Comparison of ENCODE assay signal across 1 cellular context in genomic region chr6:90458353-90459224, GRCh38.
TF ChIP-seq lines count a peak whose summit lies in the region.

No MANE protein-coding gene starts in this region.

TF ChIP-seq in K562, 482 proteins besides CTCF, POLR2A, EP300 and RAD21 (continued from another document):
- TF ChIP-seq, protein P1, sequence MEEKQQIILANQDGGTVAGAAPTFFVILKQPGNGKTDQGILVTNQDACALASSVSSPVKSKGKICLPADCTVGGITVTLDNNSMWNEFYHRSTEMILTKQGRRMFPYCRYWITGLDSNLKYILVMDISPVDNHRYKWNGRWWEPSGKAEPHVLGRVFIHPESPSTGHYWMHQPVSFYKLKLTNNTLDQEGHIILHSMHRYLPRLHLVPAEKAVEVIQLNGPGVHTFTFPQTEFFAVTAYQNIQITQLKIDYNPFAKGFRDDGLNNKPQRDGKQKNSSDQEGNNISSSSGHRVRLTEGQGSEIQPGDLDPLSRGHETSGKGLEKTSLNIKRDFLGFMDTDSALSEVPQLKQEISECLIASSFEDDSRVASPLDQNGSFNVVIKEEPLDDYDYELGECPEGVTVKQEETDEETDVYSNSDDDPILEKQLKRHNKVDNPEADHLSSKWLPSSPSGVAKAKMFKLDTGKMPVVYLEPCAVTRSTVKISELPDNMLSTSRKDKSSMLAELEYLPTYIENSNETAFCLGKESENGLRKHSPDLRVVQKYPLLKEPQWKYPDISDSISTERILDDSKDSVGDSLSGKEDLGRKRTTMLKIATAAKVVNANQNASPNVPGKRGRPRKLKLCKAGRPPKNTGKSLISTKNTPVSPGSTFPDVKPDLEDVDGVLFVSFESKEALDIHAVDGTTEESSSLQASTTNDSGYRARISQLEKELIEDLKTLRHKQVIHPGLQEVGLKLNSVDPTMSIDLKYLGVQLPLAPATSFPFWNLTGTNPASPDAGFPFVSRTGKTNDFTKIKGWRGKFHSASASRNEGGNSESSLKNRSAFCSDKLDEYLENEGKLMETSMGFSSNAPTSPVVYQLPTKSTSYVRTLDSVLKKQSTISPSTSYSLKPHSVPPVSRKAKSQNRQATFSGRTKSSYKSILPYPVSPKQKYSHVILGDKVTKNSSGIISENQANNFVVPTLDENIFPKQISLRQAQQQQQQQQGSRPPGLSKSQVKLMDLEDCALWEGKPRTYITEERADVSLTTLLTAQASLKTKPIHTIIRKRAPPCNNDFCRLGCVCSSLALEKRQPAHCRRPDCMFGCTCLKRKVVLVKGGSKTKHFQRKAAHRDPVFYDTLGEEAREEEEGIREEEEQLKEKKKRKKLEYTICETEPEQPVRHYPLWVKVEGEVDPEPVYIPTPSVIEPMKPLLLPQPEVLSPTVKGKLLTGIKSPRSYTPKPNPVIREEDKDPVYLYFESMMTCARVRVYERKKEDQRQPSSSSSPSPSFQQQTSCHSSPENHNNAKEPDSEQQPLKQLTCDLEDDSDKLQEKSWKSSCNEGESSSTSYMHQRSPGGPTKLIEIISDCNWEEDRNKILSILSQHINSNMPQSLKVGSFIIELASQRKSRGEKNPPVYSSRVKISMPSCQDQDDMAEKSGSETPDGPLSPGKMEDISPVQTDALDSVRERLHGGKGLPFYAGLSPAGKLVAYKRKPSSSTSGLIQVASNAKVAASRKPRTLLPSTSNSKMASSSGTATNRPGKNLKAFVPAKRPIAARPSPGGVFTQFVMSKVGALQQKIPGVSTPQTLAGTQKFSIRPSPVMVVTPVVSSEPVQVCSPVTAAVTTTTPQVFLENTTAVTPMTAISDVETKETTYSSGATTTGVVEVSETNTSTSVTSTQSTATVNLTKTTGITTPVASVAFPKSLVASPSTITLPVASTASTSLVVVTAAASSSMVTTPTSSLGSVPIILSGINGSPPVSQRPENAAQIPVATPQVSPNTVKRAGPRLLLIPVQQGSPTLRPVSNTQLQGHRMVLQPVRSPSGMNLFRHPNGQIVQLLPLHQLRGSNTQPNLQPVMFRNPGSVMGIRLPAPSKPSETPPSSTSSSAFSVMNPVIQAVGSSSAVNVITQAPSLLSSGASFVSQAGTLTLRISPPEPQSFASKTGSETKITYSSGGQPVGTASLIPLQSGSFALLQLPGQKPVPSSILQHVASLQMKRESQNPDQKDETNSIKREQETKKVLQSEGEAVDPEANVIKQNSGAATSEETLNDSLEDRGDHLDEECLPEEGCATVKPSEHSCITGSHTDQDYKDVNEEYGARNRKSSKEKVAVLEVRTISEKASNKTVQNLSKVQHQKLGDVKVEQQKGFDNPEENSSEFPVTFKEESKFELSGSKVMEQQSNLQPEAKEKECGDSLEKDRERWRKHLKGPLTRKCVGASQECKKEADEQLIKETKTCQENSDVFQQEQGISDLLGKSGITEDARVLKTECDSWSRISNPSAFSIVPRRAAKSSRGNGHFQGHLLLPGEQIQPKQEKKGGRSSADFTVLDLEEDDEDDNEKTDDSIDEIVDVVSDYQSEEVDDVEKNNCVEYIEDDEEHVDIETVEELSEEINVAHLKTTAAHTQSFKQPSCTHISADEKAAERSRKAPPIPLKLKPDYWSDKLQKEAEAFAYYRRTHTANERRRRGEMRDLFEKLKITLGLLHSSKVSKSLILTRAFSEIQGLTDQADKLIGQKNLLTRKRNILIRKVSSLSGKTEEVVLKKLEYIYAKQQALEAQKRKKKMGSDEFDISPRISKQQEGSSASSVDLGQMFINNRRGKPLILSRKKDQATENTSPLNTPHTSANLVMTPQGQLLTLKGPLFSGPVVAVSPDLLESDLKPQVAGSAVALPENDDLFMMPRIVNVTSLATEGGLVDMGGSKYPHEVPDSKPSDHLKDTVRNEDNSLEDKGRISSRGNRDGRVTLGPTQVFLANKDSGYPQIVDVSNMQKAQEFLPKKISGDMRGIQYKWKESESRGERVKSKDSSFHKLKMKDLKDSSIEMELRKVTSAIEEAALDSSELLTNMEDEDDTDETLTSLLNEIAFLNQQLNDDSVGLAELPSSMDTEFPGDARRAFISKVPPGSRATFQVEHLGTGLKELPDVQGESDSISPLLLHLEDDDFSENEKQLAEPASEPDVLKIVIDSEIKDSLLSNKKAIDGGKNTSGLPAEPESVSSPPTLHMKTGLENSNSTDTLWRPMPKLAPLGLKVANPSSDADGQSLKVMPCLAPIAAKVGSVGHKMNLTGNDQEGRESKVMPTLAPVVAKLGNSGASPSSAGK (IDR thresholded peaks at IDR 0.05): peak; percentile 72
- peak; percentile 10; the same call in 1 of the 2 replicates for TF ChIP-seq CC2D1A (IDR thresholded peaks at IDR 0.05)
- TF ChIP-seq GABPB1 (CRISPR knock-in tag; IDR thresholded peaks at IDR 0.05): peak; percentile 70; the same call in 1 of the 2 replicates
- TF ChIP-seq ZNF431 (CRISPR knock-in tag; IDR thresholded peaks at IDR 0.05): no peak
- peak; percentile 62; the same call in 1 of the 2 replicates for TF ChIP-seq TARDBP (IDR thresholded peaks at IDR 0.05)
- no peak for TF ChIP-seq FOXM1 (IDR thresholded peaks at IDR 0.05; ENCODE audit: low read depth)
- TF ChIP-seq FOXM1 (CRISPR knock-in tag; IDR thresholded peaks at IDR 0.05; ENCODE audit: low read depth): no peak
- peak; percentile 50 for TF ChIP-seq RBFOX2 (IDR thresholded peaks at IDR 0.05; ENCODE audit: low read depth, low read length)
- TF ChIP-seq HDGF (IDR thresholded peaks at IDR 0.05): no peak
- no peak for TF ChIP-seq ATF6 (CRISPR knock-in tag; IDR thresholded peaks at IDR 0.05)
- 0 out of 2 replicates have a peak, but pooled peaks have one; percentile 59 for TF ChIP-seq ZNF212 (CRISPR knock-in tag; IDR thresholded peaks at IDR 0.05)
- TF ChIP-seq CREB1 (IDR thresholded peaks at IDR 0.05): peak; percentile 81
- TF ChIP-seq CREB1 (CRISPR knock-in tag; IDR thresholded peaks at IDR 0.05): peak; percentile 52; the same call in 1 of the 2 replicates
- TF ChIP-seq PHF8 (IDR thresholded peaks at IDR 0.05; ENCODE audit: borderline replicate concordance, low read length): peak; percentile 45; the same call in 1 of the 2 replicates
- TF ChIP-seq BRF1 (IDR thresholded peaks at IDR 0.05; ENCODE audit: borderline replicate concordance, extremely low read depth, insufficient read length): no peak
- TF ChIP-seq NBN (IDR thresholded peaks at IDR 0.05; ENCODE audit: low read depth): peak; percentile 75
- TF ChIP-seq POLR3G (IDR thresholded peaks at IDR 0.05; ENCODE audit: extremely low read depth, insufficient read length, insufficient replicate concordance): no peak
- TF ChIP-seq ETV6 (IDR thresholded peaks at IDR 0.05; ENCODE audit: borderline replicate concordance in 1 of 2, low read depth in 2 of 2, low read length in 1 of 2): no peak
- no peak for TF ChIP-seq ETV6 (CRISPR knock-in tag; IDR thresholded peaks at IDR 0.05; ENCODE audit: borderline replicate concordance)
- no peak; the same call in 1 of the 2 replicates for TF ChIP-seq ZNF140 (CRISPR knock-in tag; IDR thresholded peaks at IDR 0.05)
- TF ChIP-seq, protein P2, sequence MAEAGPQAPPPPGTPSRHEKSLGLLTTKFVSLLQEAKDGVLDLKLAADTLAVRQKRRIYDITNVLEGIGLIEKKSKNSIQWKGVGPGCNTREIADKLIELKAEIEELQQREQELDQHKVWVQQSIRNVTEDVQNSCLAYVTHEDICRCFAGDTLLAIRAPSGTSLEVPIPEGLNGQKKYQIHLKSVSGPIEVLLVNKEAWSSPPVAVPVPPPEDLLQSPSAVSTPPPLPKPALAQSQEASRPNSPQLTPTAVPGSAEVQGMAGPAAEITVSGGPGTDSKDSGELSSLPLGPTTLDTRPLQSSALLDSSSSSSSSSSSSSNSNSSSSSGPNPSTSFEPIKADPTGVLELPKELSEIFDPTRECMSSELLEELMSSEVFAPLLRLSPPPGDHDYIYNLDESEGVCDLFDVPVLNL (CRISPR knock-in tag; IDR thresholded peaks at IDR 0.05; ENCODE audit: low read depth): no peak
- TF ChIP-seq BHLHE40 (IDR thresholded peaks at IDR 0.05; ENCODE audit: low read length): peak; percentile 30; the same call in 1 of the 2 replicates
- TF ChIP-seq, protein P3, sequence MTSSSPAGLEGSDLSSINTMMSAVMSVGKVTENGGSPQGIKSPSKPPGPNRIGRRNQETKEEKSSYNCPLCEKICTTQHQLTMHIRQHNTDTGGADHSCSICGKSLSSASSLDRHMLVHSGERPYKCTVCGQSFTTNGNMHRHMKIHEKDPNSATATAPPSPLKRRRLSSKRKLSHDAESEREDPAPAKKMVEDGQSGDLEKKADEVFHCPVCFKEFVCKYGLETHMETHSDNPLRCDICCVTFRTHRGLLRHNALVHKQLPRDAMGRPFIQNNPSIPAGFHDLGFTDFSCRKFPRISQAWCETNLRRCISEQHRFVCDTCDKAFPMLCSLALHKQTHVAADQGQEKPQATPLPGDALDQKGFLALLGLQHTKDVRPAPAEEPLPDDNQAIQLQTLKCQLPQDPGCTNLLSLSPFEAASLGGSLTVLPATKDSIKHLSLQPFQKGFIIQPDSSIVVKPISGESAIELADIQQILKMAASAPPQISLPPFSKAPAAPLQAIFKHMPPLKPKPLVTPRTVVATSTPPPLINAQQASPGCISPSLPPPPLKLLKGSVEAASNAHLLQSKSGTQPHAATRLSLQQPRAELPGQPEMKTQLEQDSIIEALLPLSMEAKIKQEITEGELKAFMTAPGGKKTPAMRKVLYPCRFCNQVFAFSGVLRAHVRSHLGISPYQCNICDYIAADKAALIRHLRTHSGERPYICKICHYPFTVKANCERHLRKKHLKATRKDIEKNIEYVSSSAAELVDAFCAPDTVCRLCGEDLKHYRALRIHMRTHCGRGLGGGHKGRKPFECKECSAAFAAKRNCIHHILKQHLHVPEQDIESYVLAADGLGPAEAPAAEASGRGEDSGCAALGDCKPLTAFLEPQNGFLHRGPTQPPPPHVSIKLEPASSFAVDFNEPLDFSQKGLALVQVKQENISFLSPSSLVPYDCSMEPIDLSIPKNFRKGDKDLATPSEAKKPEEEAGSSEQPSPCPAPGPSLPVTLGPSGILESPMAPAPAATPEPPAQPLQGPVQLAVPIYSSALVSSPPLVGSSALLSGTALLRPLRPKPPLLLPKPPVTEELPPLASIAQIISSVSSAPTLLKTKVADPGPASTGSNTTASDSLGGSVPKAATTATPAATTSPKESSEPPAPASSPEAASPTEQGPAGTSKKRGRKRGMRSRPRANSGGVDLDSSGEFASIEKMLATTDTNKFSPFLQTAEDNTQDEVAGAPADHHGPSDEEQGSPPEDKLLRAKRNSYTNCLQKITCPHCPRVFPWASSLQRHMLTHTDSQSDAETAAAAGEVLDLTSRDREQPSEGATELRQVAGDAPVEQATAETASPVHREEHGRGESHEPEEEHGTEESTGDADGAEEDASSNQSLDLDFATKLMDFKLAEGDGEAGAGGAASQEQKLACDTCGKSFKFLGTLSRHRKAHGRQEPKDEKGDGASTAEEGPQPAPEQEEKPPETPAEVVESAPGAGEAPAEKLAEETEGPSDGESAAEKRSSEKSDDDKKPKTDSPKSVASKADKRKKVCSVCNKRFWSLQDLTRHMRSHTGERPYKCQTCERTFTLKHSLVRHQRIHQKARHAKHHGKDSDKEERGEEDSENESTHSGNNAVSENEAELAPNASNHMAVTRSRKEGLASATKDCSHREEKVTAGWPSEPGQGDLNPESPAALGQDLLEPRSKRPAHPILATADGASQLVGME (CRISPR knock-in tag; IDR thresholded peaks at IDR 0.05): no peak
- TF ChIP-seq NELFE (IDR thresholded peaks at IDR 0.05; ENCODE audit: insufficient read depth, insufficient read length): no peak
- peak; percentile 41 for TF ChIP-seq FOS (IDR thresholded peaks at IDR 0.05; ENCODE audit: extremely low read depth, insufficient read length)
- no peak for TF ChIP-seq ZNF253 (CRISPR knock-in tag; conservative IDR thresholded peaks at IDR 0.05)
- TF ChIP-seq HNRNPL (IDR thresholded peaks at IDR 0.05; ENCODE audit: low read depth, low read length): no peak
- TF ChIP-seq SMARCC2 (IDR thresholded peaks at IDR 0.05; ENCODE audit: low read depth): peak; percentile 88
- peak in 1 of 2 experiments; percentile 38; a peak in 2 of 4 replicates for TF ChIP-seq NRF1 (conservative IDR thresholded peaks at IDR 0.05 in 1 of 2, IDR thresholded peaks at IDR 0.05 in 1 of 2)
- TF ChIP-seq NFIX (CRISPR knock-in tag; IDR thresholded peaks at IDR 0.05; ENCODE audit: low read depth): peak; percentile 50
- no peak for TF ChIP-seq KHSRP (IDR thresholded peaks at IDR 0.05)
- TF ChIP-seq ZNF197 (CRISPR knock-in tag; IDR thresholded peaks at IDR 0.05; ENCODE audit: low read depth): no peak
- TF ChIP-seq RCOR1 (IDR thresholded peaks at IDR 0.05; ENCODE audit: borderline replicate concordance in 1 of 2, low read depth in 2 of 2, low read length in 2 of 2): peak in 1 of 2 experiments; percentile 70; a peak in 2 of 4 replicates
- TF ChIP-seq ZNF175 (CRISPR knock-in tag; IDR thresholded peaks at IDR 0.05; ENCODE audit: low read depth): peak; percentile 65; the same call in 1 of the 2 replicates
- peak; percentile 52; the same call in 1 of the 2 replicates for TF ChIP-seq ELF1 (tag; IDR thresholded peaks at IDR 0.05)
- no peak for TF ChIP-seq BACH1 (tag; IDR thresholded peaks at IDR 0.05)
- no peak for TF ChIP-seq ZBTB26 (CRISPR knock-in tag; IDR thresholded peaks at IDR 0.05)
